Comparison of ENCODE assay signal across 18 cellular contexts in genomic region chr11:2838091-2838490, GRCh38. TPM values are rescaled to one million over a fixed set of nuclear protein-coding genes. Genes with fewer than 3 reads are reported as not detected.
DNase-seq lines count a peak whose midpoint lies in the region; ATAC-seq, FAIRE-seq and TF ChIP-seq lines count a peak whose summit lies in the region.
"Had no signal": no experiment of that assay in that cellular context is flagged by ENCODE, and none has a peak within 500 bp of the region (broad histone marks: within the 10 kb centered on the region; RNA-seq: fewer than 3 reads in every experiment).

No MANE protein-coding gene starts in this region.

- intact Hi-C loops in HepG2 (cut with micrococcal nuclease; ENCODE audit: unreplicated experiment) (no loop called here), right lobe of liver (cut with DNase I) (no loop called here), body of pancreas (cut with DNase I) (no loop called here)
- intact Hi-C loops in activated T-helper 2 cell treated with anti-CD3 and anti-CD28 coated beads, Interferon-gamma antibody, Interleukin-2, Interleukin-4, amounts not matched to agents 10 μg/mL and 5 μg/mL and 100 μg/mL, durations not matched to agents 14 hours and 24 hours and 36 hours (cut with micrococcal nuclease): no loop called here

- H3K36me3 ChIP-seq in HepG2 (replicated peaks in 1 of 2; ENCODE audit: control insufficient read depth in 1 of 2, insufficient read depth in 2 of 2, low read length in 2 of 2) (no peaks in the 10 kb centered on the region), right lobe of liver (no peaks in the 10 kb centered on the region), body of pancreas (replicated peaks in 1 of 2; ENCODE audit: insufficient read depth in 1 of 2, low read depth in 2 of 2) (no peaks in the 10 kb centered on the region)

- H3K9me3 Mint-ChIP-seq in neural crest cell: no peaks in the 10 kb centered on the region
- no peaks in the 10 kb centered on the region for H3K9me3 Mint-ChIP-seq in activated T-helper 2 cell treated with anti-CD3 and anti-CD28 coated beads, Interferon-gamma antibody, Interleukin-2, Interleukin-4, amounts not matched to agents 10 μg/mL and 5 μg/mL and 100 μg/mL, durations not matched to agents 14 hours and 24 hours and 36 hours
- H3K9me3 Mint-ChIP-seq: CD4-positive, alpha-beta T cell; H9 had no signal

- no TSS peak for BruUV-seq in HepG2 (replicated peaks; lab: Mats Ljungman, UMichigan)

- no peak overlapping the region for H3K27ac ChIP-seq in HepG2 (ENCODE audit: extremely low read length, insufficient read depth, low read length)
- H3K27ac ChIP-seq in right lobe of liver: no peak overlapping the region
- no peak overlapping the region for H3K27ac ChIP-seq in body of pancreas

- no peak for FAIRE-seq in HepG2 (lab: Jason Lieb, UNC)
- FAIRE-seq: GM19239 had no signal

- no peak for TF ChIP-seq POLR2A in HepG2 (IDR thresholded peaks at IDR 0.05; ENCODE audit: insufficient read depth in 1 of 2, low read depth in 2 of 2, low read length in 2 of 2)
- TF ChIP-seq POLR2A in right lobe of liver (IDR thresholded peaks at IDR 0.05): no peak
- no peak for TF ChIP-seq POLR2A in body of pancreas (IDR thresholded peaks at IDR 0.05)

- H3K27me3 ChIP-seq in HepG2 (ENCODE audit: control insufficient read depth in 1 of 2, insufficient read depth in 2 of 2, low read length in 2 of 2) (peaks cover 8 to 86% of the 10 kb centered on the region in 2 experiments; a peak in 4 of 5 replicates), right lobe of liver (no peaks in the 10 kb centered on the region), body of pancreas (no peaks in the 10 kb centered on the region)

- peaks cover 7% of the 10 kb centered on the region for H3K27me3 Mint-ChIP-seq in neural crest cell (ENCODE audit: low read depth)
- no peaks in the 10 kb centered on the region for H3K27me3 Mint-ChIP-seq in activated T-helper 2 cell treated with anti-CD3 and anti-CD28 coated beads, Interferon-gamma antibody, Interleukin-2, Interleukin-4, amounts not matched to agents 10 μg/mL and 5 μg/mL and 100 μg/mL, durations not matched to agents 14 hours and 24 hours and 36 hours (ENCODE audit: low read depth)
- H3K27me3 Mint-ChIP-seq: CD4-positive, alpha-beta T cell had no signal

- no peak overlapping the region for H3K9ac ChIP-seq in HepG2 (ENCODE audit: insufficient read depth, low read depth, low read length)

- no peak overlapping the region for H3K4me3 Mint-ChIP-seq in neural crest cell
- no peak overlapping the region for H3K4me3 Mint-ChIP-seq in activated T-helper 2 cell treated with anti-CD3 and anti-CD28 coated beads, Interferon-gamma antibody, Interleukin-2, Interleukin-4, amounts not matched to agents 10 μg/mL and 5 μg/mL and 100 μg/mL, durations not matched to agents 14 hours and 24 hours and 36 hours (ENCODE audit: low read depth)
- H3K4me3 Mint-ChIP-seq: CD4-positive, alpha-beta T cell; H9 had no signal

- H3K9me3 ChIP-seq in HepG2 (ENCODE audit: low read length): no peaks in the 10 kb centered on the region
- H3K9me3 ChIP-seq in right lobe of liver: no peaks in the 10 kb centered on the region
- H3K9me3 ChIP-seq in body of pancreas: no peaks in the 10 kb centered on the region

- peak overlapping the region; percentile 72; the same call in 1 of the 2 replicates for H3K4me2 ChIP-seq in HepG2 (ENCODE audit: low read depth, low read length)

- no peaks in the 10 kb centered on the region for H3K79me2 ChIP-seq in HepG2 (ENCODE audit: insufficient read depth, low read length)

- no peak overlapping the region for H3K4me3 ChIP-seq in HepG2 (replicated peaks in 1 of 3; ENCODE audit: insufficient read depth in 1 of 3, low read depth in 2 of 3, low read length in 3 of 3)
- no peak overlapping the region for H3K4me3 ChIP-seq in right lobe of liver
- H3K4me3 ChIP-seq in body of pancreas: no peak overlapping the region

- no peak overlapping the region for H2AFZ ChIP-seq in HepG2 (ENCODE audit: low read length)

- H3K36me3 Mint-ChIP-seq in neural crest cell (ENCODE audit: low read depth): no peaks in the 10 kb centered on the region
- H3K36me3 Mint-ChIP-seq in activated T-helper 2 cell treated with anti-CD3 and anti-CD28 coated beads, Interferon-gamma antibody, Interleukin-2, Interleukin-4, amounts not matched to agents 10 μg/mL and 5 μg/mL and 100 μg/mL, durations not matched to agents 14 hours and 24 hours and 36 hours (ENCODE audit: low read depth): no peaks in the 10 kb centered on the region

- H4K20me1 ChIP-seq in HepG2 (ENCODE audit: insufficient read depth, low read length): 0 out of 2 replicates have a peak, but pooled peaks cover 3% of the 10 kb centered on the region

- 60% methylated on average over 11 of the region's 11 CpGs for WGBS in HepG2 (ENCODE audit: low lambda C conversion rate)
- 14% methylated on average over 4 of the region's 11 CpGs for WGBS in right lobe of liver (ENCODE audit: insufficient coverage, low coverage, low lambda C conversion rate, missing lambda C conversion rate)
- 53 to 65% methylated on average over 11 of the region's 11 CpGs for WGBS in body of pancreas, 2 donors

- in situ Hi-C loops in HepG2 (cut with HindIII; ENCODE audit: extremely low pct_ligation_motif_present, low pct_unique_long_range_greater_than_20kb): no loop called here

- CTCF ChIA-PET in HepG2 (lab: Yijun Ruan, JAX; ENCODE audit: low intra/inter-chr PET ratio, low total read pairs): no interaction called here

- H3K27ac Mint-ChIP-seq in neural crest cell (ENCODE audit: unreplicated experiment): peak overlapping the region; percentile 29
- H3K27ac Mint-ChIP-seq in activated T-helper 2 cell treated with anti-CD3 and anti-CD28 coated beads, Interferon-gamma antibody, Interleukin-2, Interleukin-4, amounts not matched to agents 10 μg/mL and 5 μg/mL and 100 μg/mL, durations not matched to agents 14 hours and 24 hours and 36 hours: no peak overlapping the region
- H3K27ac Mint-ChIP-seq: CD4-positive, alpha-beta T cell had no signal

- no peak for ATAC-seq in HepG2
- ATAC-seq in right lobe of liver: no peak
- ATAC-seq in body of pancreas: peak; percentile 23
- no peak for ATAC-seq in HG02588 (IDR thresholded peaks at IDR 0.05; ENCODE audit: unreplicated experiment)

- TF ChIP-seq RAD21 in HepG2 (CRISPR knock-in tag; IDR thresholded peaks at IDR 0.05): no peak

- H3K4me1 ChIP-seq in HepG2 (ENCODE audit: insufficient read depth, low read length) (peaks cover 45% of the 10 kb centered on the region), right lobe of liver (no peaks in the 10 kb centered on the region), body of pancreas (peaks cover 7% of the 10 kb centered on the region)

- H3K4me1 Mint-ChIP-seq in neural crest cell: peaks cover 45% of the 10 kb centered on the region
- no peaks in the 10 kb centered on the region for H3K4me1 Mint-ChIP-seq in activated T-helper 2 cell treated with anti-CD3 and anti-CD28 coated beads, Interferon-gamma antibody, Interleukin-2, Interleukin-4, amounts not matched to agents 10 μg/mL and 5 μg/mL and 100 μg/mL, durations not matched to agents 14 hours and 24 hours and 36 hours (ENCODE audit: low read depth)

- DNase-seq in HepG2 (ENCODE audit: low spot score) (no peak), right lobe of liver (no peak), body of pancreas (peak in 3 of 4 donors; percentile 37 to 67 (median 56)), neural crest cell (ENCODE audit: low read depth, low spot score) (no peak), D341Med (ENCODE audit: low spot score) (no peak)
- DNase-seq in activated T-helper 2 cell treated with anti-CD3 and anti-CD28 coated beads, Interferon-gamma antibody, Interleukin-2, Interleukin-4, amounts not matched to agents 10 μg/mL and 5 μg/mL and 100 μg/mL, durations not matched to agents 14 hours and 24 hours and 36 hours (ENCODE audit: low spot score): no peak
- DNase-seq: ACHN; AML-193; CD4-positive, alpha-beta T cell; H9; MV-4-11; NCI-H1417; NCI-H187 treated with DMSO at 0.1 percent for 48 hours; NCI-H2171 treated with DMSO at 0.1 percent for 48 hours; NCI-H446 treated with DMSO at 0.1 percent for 48 hours; NCI-H748 treated with DMSO at 0.1 percent for 48 hours had no signal

- TF ChIP-seq EP300 in HepG2 (IDR thresholded peaks at IDR 0.05; ENCODE audit: low read depth in 2 of 2, low read length in 2 of 2): no peak
- TF ChIP-seq EP300 in HepG2 (CRISPR knock-in tag; IDR thresholded peaks at IDR 0.05; ENCODE audit: borderline replicate concordance): no peak

- TF ChIP-seq CTCF in HepG2 (CRISPR knock-in tag; IDR thresholded peaks at IDR 0.05) (no peak), right lobe of liver (IDR thresholded peaks at IDR 0.05) (no peak), body of pancreas (IDR thresholded peaks at IDR 0.05) (no peak), neural crest cell (conservative IDR thresholded peaks at IDR 0.05) (no peak)

- POLR2A ChIA-PET in HepG2 (lab: Yijun Ruan, JAX): no interaction called here

RNA-seq across cellular contexts. Expression of gene CDKN1C, which starts 47.5 kb away (rescaled TPM):
- total RNA-seq in HepG2 (2016; rRNA removed; fragmentation: Illumina TruSeq; extraction: Trizol) (not detected in 2 replicates), right lobe of liver (1 to 10 TPM; 2.2 to 8.0 (median 3.6) TPM), body of pancreas (100 to 1,000 TPM in 1 of 2 donors, 10 to 100 TPM in 1; 35.3 to 231 TPM), neural crest cell (78.3 and 80.0 TPM in 2 replicates)
- total RNA-seq in HepG2 (2016; cell fraction: cytosol; rRNA removed; fragmentation: Illumina TruSeq; extraction: Trizol; ENCODE audit: low read depth): not detected in 2 replicates
- not detected in 2 replicates for total RNA-seq in HepG2 (2016; cell fraction: insoluble cytoplasmic fraction; rRNA removed; fragmentation: Illumina TruSeq; extraction: Trizol)
- not detected in 2 replicates for total RNA-seq in HepG2 (2016; cell fraction: membrane; rRNA removed; fragmentation: Illumina TruSeq; extraction: Trizol)
- total RNA-seq in HepG2 (2016; cell fraction: nucleus; rRNA removed; fragmentation: Illumina TruSeq; extraction: Trizol): not detected in 2 replicates
- polyA plus RNA-seq in HepG2 (2011; rRNA removed): not detected in 2 replicates
- polyA plus RNA-seq in HepG2 (2011; cell fraction: cytosol; rRNA removed): not detected in 2 replicates
- polyA plus RNA-seq in HepG2 (2011; cell fraction: nucleus; rRNA removed): 0.10 and 0.23 TPM in 2 replicates
- polyA plus RNA-seq in HepG2 (2012): not detected in 2 replicates
- polyA plus RNA-seq in HepG2 (2016; cell fraction: cytosol; fragmentation: Illumina TruSeq; extraction: Trizol; ENCODE audit: low read depth): not detected in 2 replicates
- not detected in 2 replicates for polyA plus RNA-seq in HepG2 (2016; cell fraction: insoluble cytoplasmic fraction; fragmentation: Illumina TruSeq; extraction: Trizol; ENCODE audit: low read depth)
- not detected in 2 replicates for polyA plus RNA-seq in HepG2 (2016; cell fraction: membrane; fragmentation: Illumina TruSeq; extraction: Trizol; ENCODE audit: low read depth)
- not detected in 2 replicates for polyA plus RNA-seq in HepG2 (2016; cell fraction: nucleus; fragmentation: Illumina TruSeq; extraction: Trizol; ENCODE audit: insufficient read depth, low read depth)
- 17.4 TPM in 1 of 2 replicates, not detected in the other for polyA minus RNA-seq in HepG2 (2011; rRNA and poly(A)+ RNA removed; ENCODE audit: low replicate concordance)
- 0.30 and 0.70 TPM in 2 replicates for polyA minus RNA-seq in HepG2 (2011; cell fraction: cytosol; rRNA and poly(A)+ RNA removed)
- 0.52 TPM in 1 of 2 replicates, not detected in the other for polyA minus RNA-seq in HepG2 (2011; cell fraction: nucleus; rRNA and poly(A)+ RNA removed)
- total RNA-seq in activated T-helper 2 cell treated with anti-CD3 and anti-CD28 coated beads, Interferon-gamma antibody, Interleukin-2, Interleukin-4, amounts not matched to agents 10 μg/mL and 5 μg/mL and 100 μg/mL, durations not matched to agents 14 hours and 24 hours and 36 hours: 1.7 TPM in 2 replicates

Comparison
In these comparisons a context has a peak if more than half of its experiments do, and no peak if none do; other contexts are left out.
1. DNase-seq: peak in body of pancreas (3 of 4); none in HepG2 (single experiment), right lobe of liver (0 of 3), neural crest cell (single experiment), activated T-helper 2 cell treated with anti-CD3 and anti-CD28 coated beads, Interferon-gamma antibody, Interleukin-2, Interleukin-4, amounts not matched to agents 10 μg/mL and 5 μg/mL and 100 μg/mL, durations not matched to agents 14 hours and 24 hours and 36 hours (single experiment) and D341Med (single experiment).